In genomic region chr12:123973552-123974341, GRCh38 we compare ENCODE assay signal across 1 cellular context.
TF ChIP-seq lines count a peak whose summit lies in the region.

No MANE protein-coding gene starts in this region.

TF ChIP-seq in endothelial cell of umbilical vein, 7 proteins besides CTCF, POLR2A, EP300 and RAD21:
- TF ChIP-seq JUN (IDR thresholded peaks at IDR 0.05; ENCODE audit: borderline replicate concordance, insufficient read depth, insufficient read length, low read depth) = no peak
- no peak for TF ChIP-seq POLR2AphosphoS5 (IDR thresholded peaks at IDR 0.05; ENCODE audit: insufficient read depth, low read depth, low read length)
- TF ChIP-seq MYC (IDR thresholded peaks at IDR 0.05; ENCODE audit: low read depth, low read length) = no peak
- TF ChIP-seq FOS (IDR thresholded peaks at IDR 0.05; ENCODE audit: borderline replicate concordance, insufficient read depth, low read length) = no peak
- no peak for TF ChIP-seq MAX (IDR thresholded peaks at IDR 0.05; ENCODE audit: insufficient read depth, insufficient read length)
- TF ChIP-seq GATA2 (IDR thresholded peaks at IDR 0.05; ENCODE audit: insufficient read depth, insufficient read length, low read depth, low read length) = no peak
- TF ChIP-seq EZH2 (IDR thresholded peaks at IDR 0.05; ENCODE audit: borderline replicate concordance, low read depth, low read length, severe bottlenecking) = no peak
